In the genomic region with DNA sequence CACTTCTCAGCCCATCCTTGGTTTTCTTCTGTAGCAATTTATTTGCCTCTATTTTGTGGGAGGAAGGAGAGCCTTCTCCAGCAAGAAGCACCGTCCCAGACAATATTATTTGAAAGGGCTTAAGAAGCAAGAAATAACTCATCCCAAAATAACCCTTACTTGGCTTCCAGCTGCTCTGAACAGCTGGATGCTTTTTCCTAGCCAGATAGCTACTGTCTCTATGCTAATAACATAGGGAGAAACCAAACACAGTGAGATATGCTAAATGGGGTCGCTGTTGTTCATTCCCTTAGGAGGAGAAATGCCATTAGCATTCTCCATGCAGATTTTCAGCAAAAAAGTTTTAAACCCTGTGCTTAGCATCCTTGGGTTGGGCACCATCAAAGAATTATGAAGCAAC, we compare ENCODE assay signal across 26 cellular contexts.
"Had no signal": no experiment of that assay in that cellular context is flagged by ENCODE, and none has a peak within 500 bp of the region (broad histone marks: within the 10 kb centered on the region; RNA-seq: fewer than 3 reads in every experiment).

No MANE protein-coding gene starts in this region.

- H3K9me3 ChIP-seq: breast epithelium, colonic mucosa, left lung, ovary, psoas muscle, right atrium auricular region had no signal

- H3K27ac ChIP-seq: breast epithelium, colonic mucosa, dorsolateral prefrontal cortex, left lung, ovary, psoas muscle, right atrium auricular region had no signal

- H3K4me1 ChIP-seq: breast epithelium, colonic mucosa, left lung, psoas muscle had no signal

- H3K36me3 Mint-ChIP-seq: activated naive CD8-positive, alpha-beta T cell treated with anti-CD3 and anti-CD28 coated beads, Interleukin-2, amount 10 ng/mL, durations not matched to agents 7 days and 5 days; natural killer cell had no signal

- H3K9me3 Mint-ChIP-seq: activated B cell treated with CpG ODN at 0.5 μM for 24 hours; activated naive CD4-positive, alpha-beta T cell treated with anti-CD3 and anti-CD28 coated beads for 36 hours; activated naive CD8-positive, alpha-beta T cell treated with anti-CD3 and anti-CD28 coated beads, Interleukin-2, amount 10 ng/mL, durations not matched to agents 7 days and 5 days; central memory CD8-positive, alpha-beta T cell had no signal

- DNase-seq: activated B cell treated with CpG ODN at 0.5 μM for 24 hours; activated CD4-positive, alpha-beta T cell treated with anti-CD3 and anti-CD28 coated beads for 36 hours; activated CD4-positive, alpha-beta T cell treated with anti-CD3 and anti-CD28 coated beads, Interleukin-2, amount 50 U/mL, for 48 hours; activated CD8-positive, alpha-beta memory T cell treated with anti-CD3 and anti-CD28 coated beads, Interleukin-2, amount 50 U/mL, for 48 hours; activated naive CD4-positive, alpha-beta T cell treated with anti-CD3 and anti-CD28 coated beads for 36 hours; activated naive CD8-positive, alpha-beta T cell treated with anti-CD3 and anti-CD28 coated beads, Interleukin-2, amount 10 ng/mL, durations not matched to agents 7 days and 5 days; activated T-cell treated with anti-CD3 and anti-CD28 coated beads, Interleukin-2, amount 50 U/mL, for 48 hours; amniotic stem cell; colonic mucosa; dorsolateral prefrontal cortex; effector memory CD8-positive, alpha-beta T cell; glutamatergic neuron; hippocampal formation; left lung; mammary epithelial cell; midbrain; natural killer cell; ovary; psoas muscle; stimulated activated CD4-positive, alpha-beta T cell treated with anti-CD3 and anti-CD28 coated beads, Interleukin-12 subunit alpha, Interleukin-12 subunit beta, amount 100 ng/mL, for 4 hours; stimulated activated CD4-positive, alpha-beta T cell treated with anti-CD3 and anti-CD28 coated beads, Interleukin-4, amount 100 ng/mL, for 4 hours; stimulated activated naive CD8-positive, alpha-beta T cell treated with anti-CD3 and anti-CD28 coated beads, Interleukin-15, Interleukin-2, amounts not matched to agents 100 U/mL and 50 U/mL, for 24 hours; T-helper 9 cell had no signal

- H3K4me3 Mint-ChIP-seq: activated B cell treated with CpG ODN at 0.5 μM for 24 hours; activated CD4-positive, alpha-beta T cell treated with anti-CD3 and anti-CD28 coated beads for 36 hours; activated naive CD4-positive, alpha-beta T cell treated with anti-CD3 and anti-CD28 coated beads for 36 hours; activated naive CD8-positive, alpha-beta T cell treated with anti-CD3 and anti-CD28 coated beads, Interleukin-2, amount 10 ng/mL, durations not matched to agents 7 days and 5 days; central memory CD8-positive, alpha-beta T cell; effector memory CD8-positive, alpha-beta T cell; natural killer cell had no signal

- H3K4me3 ChIP-seq: breast epithelium, colonic mucosa, dorsolateral prefrontal cortex, left lung, ovary, psoas muscle, right atrium auricular region had no signal

- H3K27me3 Mint-ChIP-seq: activated B cell treated with CpG ODN at 0.5 μM for 24 hours; central memory CD8-positive, alpha-beta T cell had no signal

- H3K4me1 Mint-ChIP-seq: activated B cell treated with CpG ODN at 0.5 μM for 24 hours; activated CD4-positive, alpha-beta T cell treated with anti-CD3 and anti-CD28 coated beads for 36 hours; activated naive CD8-positive, alpha-beta T cell treated with anti-CD3 and anti-CD28 coated beads, Interleukin-2, amount 10 ng/mL, durations not matched to agents 7 days and 5 days; central memory CD8-positive, alpha-beta T cell; natural killer cell had no signal

- H3K27me3 ChIP-seq: colonic mucosa, ovary, right atrium auricular region had no signal

- H3K27ac Mint-ChIP-seq: activated B cell treated with CpG ODN at 0.5 μM for 24 hours; activated CD4-positive, alpha-beta T cell treated with anti-CD3 and anti-CD28 coated beads for 36 hours; activated naive CD4-positive, alpha-beta T cell treated with anti-CD3 and anti-CD28 coated beads for 36 hours; activated naive CD8-positive, alpha-beta T cell treated with anti-CD3 and anti-CD28 coated beads, Interleukin-2, amount 10 ng/mL, durations not matched to agents 7 days and 5 days; effector memory CD8-positive, alpha-beta T cell; natural killer cell had no signal

- H3K36me3 ChIP-seq: breast epithelium, colonic mucosa, left lung, ovary, right atrium auricular region had no signal
